In genomic region chr4:94390804-94391410, GRCh38 we compare ENCODE assay signal across 8 cellular contexts. TPM values are rescaled to one million over a fixed set of nuclear protein-coding genes. Genes with fewer than 3 reads are reported as not detected.
DNase-seq lines count a peak whose midpoint lies in the region; ATAC-seq and TF ChIP-seq lines count a peak whose summit lies in the region.

No MANE protein-coding gene starts in this region.

- H3K27ac Mint-ChIP-seq in activated T-cell treated with anti-CD3 and anti-CD28 coated beads, Interleukin-2, amount 50 U/mL, for 24 hours = no peak overlapping the region

- H3K36me3 ChIP-seq in KMS-11 (ENCODE audit: insufficient read depth) (no peaks in the 10 kb centered on the region), psoas muscle (ENCODE audit: insufficient read depth in 1 of 2, low read depth in 1 of 2) (no peaks in the 10 kb centered on the region)

- TF ChIP-seq CTCF in KMS-11 (conservative IDR thresholded peaks at IDR 0.05; ENCODE audit: low read depth, low read length) (peak; percentile 81), psoas muscle (IDR thresholded peaks at IDR 0.05) (peak; percentile 34)

- peaks cover 6% of the 10 kb centered on the region for H3K27me3 Mint-ChIP-seq in activated T-cell treated with anti-CD3 and anti-CD28 coated beads, Interleukin-2, amount 50 U/mL, for 24 hours

- no peaks in the 10 kb centered on the region for H3K9me3 ChIP-seq in psoas muscle

- no peaks in the 10 kb centered on the region for H3K4me1 Mint-ChIP-seq in activated T-cell treated with anti-CD3 and anti-CD28 coated beads, Interleukin-2, amount 50 U/mL, for 24 hours (ENCODE audit: low read depth)

- H2AFZ ChIP-seq in KMS-11 (ENCODE audit: low read depth) = no peak overlapping the region

- no peaks in the 10 kb centered on the region for H3K9me3 Mint-ChIP-seq in activated T-cell treated with anti-CD3 and anti-CD28 coated beads, Interleukin-2, amount 50 U/mL, for 24 hours

- no peaks in the 10 kb centered on the region for H3K36me3 Mint-ChIP-seq in activated T-cell treated with anti-CD3 and anti-CD28 coated beads, Interleukin-2, amount 50 U/mL, for 24 hours (ENCODE audit: low read depth)

- no peaks in the 10 kb centered on the region for H3K79me2 ChIP-seq in KMS-11 (ENCODE audit: insufficient read depth, low read depth)

- no peak overlapping the region for H3K9ac ChIP-seq in KMS-11

- H3K27me3 ChIP-seq in KMS-11 (ENCODE audit: insufficient read depth, low read depth) (no peaks in the 10 kb centered on the region), psoas muscle (ENCODE audit: insufficient read depth in 3 of 3, low read length in 2 of 3) (peaks cover 0 to 6% (median 0%) of the 10 kb centered on the region in 3 donors)

- no peak overlapping the region for H3K27ac ChIP-seq in KMS-11
- H3K27ac ChIP-seq in psoas muscle = no peak overlapping the region

- no peak overlapping the region for H3K4me3 Mint-ChIP-seq in activated T-cell treated with anti-CD3 and anti-CD28 coated beads, Interleukin-2, amount 50 U/mL, for 24 hours

- H4K20me1 ChIP-seq in KMS-11 (ENCODE audit: insufficient read depth) = no peaks in the 10 kb centered on the region

- intact Hi-C loops in psoas muscle (cut with DNase I) = loop anchor here (10.0 kb wide), 2 partner anchors 86 to 596 kb away; no protein-coding TSS in a partner anchor

- peaks cover 6% of the 10 kb centered on the region for H3K4me1 ChIP-seq in KMS-11 (ENCODE audit: low read depth, poor library complexity, severe bottlenecking)
- no peaks in the 10 kb centered on the region for H3K4me1 ChIP-seq in psoas muscle

- ATAC-seq in psoas muscle (no peak), GM21526 (IDR thresholded peaks at IDR 0.05; ENCODE audit: low FRiP score, unreplicated experiment) (no peak)

- H3K4me3 ChIP-seq in KMS-11 (IDR thresholded peaks at IDR 0.05; ENCODE audit: insufficient read depth, low read depth, low read length) (no peak overlapping the region), psoas muscle (no peak overlapping the region)

- peak; percentile 11 for DNase-seq in activated T-cell treated with anti-CD3 and anti-CD28 coated beads for 24 hours (ENCODE audit: low read depth)
- no peak for DNase-seq in activated T-cell treated with anti-CD3 and anti-CD28 coated beads, Interleukin-2, amount 50 U/mL, for 24 hours
- peak; percentile 7 for DNase-seq in cerebellar cortex (ENCODE audit: low spot score)
- no peak for DNase-seq in psoas muscle
- no peak for DNase-seq in activated CD8-positive, alpha-beta memory T cell treated with anti-CD3 and anti-CD28 coated beads for 24 hours
- no peak for DNase-seq in C1 segment of cervical spinal cord (lab: John Stamatoyannopoulos, UW)

- 91 to 100% (median 100%) methylated on average over 2 of the region's 2 CpGs for WGBS in psoas muscle, 3 donors

- H3K4me2 ChIP-seq in KMS-11 = no peak overlapping the region

RNA-seq across cellular contexts. Expression of gene HPGDS, which starts 48.3 kb away (rescaled TPM):
- under 1 TPM; 0.39 to 0.79 (median 0.66) TPM for total RNA-seq in psoas muscle
- under 1 TPM; 0.06 to 0.35 (median 0.32) TPM for polyA plus RNA-seq in psoas muscle

Comparison
In these comparisons a context has a peak if more than half of its experiments do, and no peak if none do; other contexts are left out.
1. DNase-seq: peak in activated T-cell treated with anti-CD3 and anti-CD28 coated beads for 24 hours (single experiment) and cerebellar cortex (single experiment); none in activated T-cell treated with anti-CD3 and anti-CD28 coated beads, Interleukin-2, amount 50 U/mL, for 24 hours (single experiment), psoas muscle (0 of 2), activated CD8-positive, alpha-beta memory T cell treated with anti-CD3 and anti-CD28 coated beads for 24 hours (single experiment) and C1 segment of cervical spinal cord (0 of 14).